In genomic region chr18:23452347-23452727, GRCh38 we compare ENCODE assay signal across 7 cellular contexts. TPM values are rescaled to one million over a fixed set of nuclear protein-coding genes. Genes with fewer than 3 reads are reported as not detected.
DNase-seq lines count a peak whose midpoint lies in the region; ATAC-seq and TF ChIP-seq lines count a peak whose summit lies in the region.

No MANE protein-coding gene starts in this region.

- no peaks in the 10 kb centered on the region for H3K9me3 ChIP-seq in iPS-18c (ENCODE audit: control insufficient read depth, insufficient read depth, low read length)
- no peaks in the 10 kb centered on the region for H3K9me3 ChIP-seq in stomach

- H3K27ac Mint-ChIP-seq in activated T-helper 17 cell treated with anti-CD3 and anti-CD28 coated beads, Interleukin-2, amount 50 U/mL, for 72 hours, result peak overlapping the region; percentile 95

- no peak for ATAC-seq in activated T-helper 17 cell treated with anti-CD3 and anti-CD28 coated beads, Interleukin-2, amount 50 U/mL, for 72 hours (replicated peaks)

- peak overlapping the region; percentile 94 for H3K4me3 Mint-ChIP-seq in activated T-helper 17 cell treated with anti-CD3 and anti-CD28 coated beads, Interleukin-2, amount 50 U/mL, for 72 hours

- 32 to 47% (median 41%) methylated on average over 3 of the region's 3 CpGs for whole genome bisulfite sequencing in stomach, 5 donors

- H3K27me3 ChIP-seq in HL-60 (ENCODE audit: insufficient read depth, poor library complexity, severe bottlenecking) (no peaks in the 10 kb centered on the region), stomach (no peaks in the 10 kb centered on the region)

- no peaks in the 10 kb centered on the region for H3K27me3 Mint-ChIP-seq in activated T-helper 17 cell treated with anti-CD3 and anti-CD28 coated beads, Interleukin-2, amount 50 U/mL, for 72 hours

- peak overlapping the region; percentile 100 for H3K4me3 ChIP-seq in HL-60 (replicated peaks; ENCODE audit: insufficient read depth, low read length)
- H3K4me3 ChIP-seq in iPS-18c (ENCODE audit: insufficient read depth, low read depth, low read length), result peak overlapping the region; percentile 94; the same call in 1 of the 2 replicates
- H3K4me3 ChIP-seq in stomach, result peak overlapping the region; percentile 69 to 95 (median 90)

- peaks cover 43% of the 10 kb centered on the region for H3K36me3 Mint-ChIP-seq in activated T-helper 17 cell treated with anti-CD3 and anti-CD28 coated beads, Interleukin-2, amount 50 U/mL, for 72 hours (ENCODE audit: low read depth)

- TF ChIP-seq POLR2A in stomach (IDR thresholded peaks at IDR 0.05), result no peak

- DNase-seq in HL-60 (ENCODE audit: low read depth in 1 of 2, low spot score in 1 of 2) (no peak), stomach (no peak), AG08396 (ENCODE audit: low spot score) (no peak), NCI-H526 (lab: John Stamatoyannopoulos, UW) (no peak), SKM-1 (lab: John Stamatoyannopoulos, UW; ENCODE audit: unreplicated experiment) (no peak)

- H3K9me3 Mint-ChIP-seq in activated T-helper 17 cell treated with anti-CD3 and anti-CD28 coated beads, Interleukin-2, amount 50 U/mL, for 72 hours, result no peaks in the 10 kb centered on the region

- TF ChIP-seq CTCF in HL-60 (IDR thresholded peaks at IDR 0.05; ENCODE audit: insufficient read depth, low read length) (no peak), stomach (IDR thresholded peaks at IDR 0.05) (no peak)

- peak overlapping the region; percentile 74 for H3K27ac ChIP-seq in HL-60 (replicated peaks)
- peak overlapping the region in 4 of 5 donors; percentile 93 to 98 (median 96) for H3K27ac ChIP-seq in stomach

- TF ChIP-seq EP300 in stomach (IDR thresholded peaks at IDR 0.05), result no peak

- H3K4me1 ChIP-seq in stomach, result peaks cover 21 to 47% (median 34%) of the 10 kb centered on the region in 4 donors

- peaks cover 0 to 11% (median 5%) of the 10 kb centered on the region in 4 donors for H3K36me3 ChIP-seq in stomach

- intact Hi-C loops in stomach (cut with DNase I; ENCODE audit: low total_unique reads), result no loop called here

- peaks cover 29% of the 10 kb centered on the region for H3K4me1 Mint-ChIP-seq in activated T-helper 17 cell treated with anti-CD3 and anti-CD28 coated beads, Interleukin-2, amount 50 U/mL, for 72 hours

RNA-seq across cellular contexts. Expression of gene RIOK3, which starts 0.8 kb away (rescaled TPM):
- total RNA-seq in activated T-helper 17 cell treated with anti-CD3 and anti-CD28 coated beads, Interleukin-2, amount 50 U/mL, for 72 hours, result 100 to 1,000 TPM in 1 of 2 donors, 10 to 100 TPM in 1; 56.8 to 101 TPM
- 100 to 1,000 TPM in 1 of 5 donors, 10 to 100 TPM in 4; 49.4 to 140 (median 67.2) TPM for total RNA-seq in stomach
- polyA plus RNA-seq in stomach, result 10 to 100 TPM; 28.3 to 76.7 (median 52.7) TPM

RNA-seq across cellular contexts. Expression of gene RMC1, which starts 51.0 kb away (rescaled TPM):
- total RNA-seq in activated T-helper 17 cell treated with anti-CD3 and anti-CD28 coated beads, Interleukin-2, amount 50 U/mL, for 72 hours, result 10 to 100 TPM; 24.6 to 55.0 TPM
- 10 to 100 TPM in 4 of 5 donors, under 1 TPM in 1; 0.87 to 39.5 (median 25.7) TPM for total RNA-seq in stomach
- 10 to 100 TPM; 29.2 to 41.2 (median 35.6) TPM for polyA plus RNA-seq in stomach
